In genomic region chr11:35214792-35215193, GRCh38 we compare ENCODE assay signal across 8 cellular contexts.
DNase-seq lines count a peak whose midpoint lies in the region; FAIRE-seq and TF ChIP-seq lines count a peak whose summit lies in the region.

No MANE protein-coding gene starts in this region.

- TF ChIP-seq CTCF in astrocyte (IDR thresholded peaks at IDR 0.05; ENCODE audit: insufficient read depth, low read depth, low read length): no peak
- TF ChIP-seq CTCF in esophagus muscularis mucosa (IDR thresholded peaks at IDR 0.05): no peak

- H3K9me3 ChIP-seq in astrocyte (ENCODE audit: insufficient read depth, low read depth, low read length): no peaks in the 10 kb centered on the region
- H3K9me3 ChIP-seq in esophagus muscularis mucosa: peaks cover 0 to 6% (median 0%) of the 10 kb centered on the region in 4 donors

- H3K27ac Mint-ChIP-seq in astrocyte (ENCODE audit: unreplicated experiment): peak overlapping the region; percentile 88

- WGBS in esophagus muscularis mucosa: 40% methylated on average over 1 of the region's 1 CpG

- no peak overlapping the region for H2AFZ ChIP-seq in astrocyte (ENCODE audit: low read depth, low read length)

- H3K27ac ChIP-seq in astrocyte (ENCODE audit: low read depth, low read length): peak overlapping the region; percentile 90
- H3K27ac ChIP-seq in esophagus muscularis mucosa (replicated peaks in 1 of 4): no peak overlapping the region

- H4K20me1 ChIP-seq in astrocyte (ENCODE audit: insufficient read depth, low read length): no peaks in the 10 kb centered on the region

- H3K27me3 ChIP-seq in astrocyte (ENCODE audit: insufficient read depth, low read length): no peaks in the 10 kb centered on the region
- no peaks in the 10 kb centered on the region for H3K27me3 ChIP-seq in esophagus muscularis mucosa

- H3K4me1 Mint-ChIP-seq in astrocyte (ENCODE audit: low read depth, unreplicated experiment): peaks cover 19% of the 10 kb centered on the region

- peak overlapping the region; percentile 71 for H3K9ac ChIP-seq in astrocyte (ENCODE audit: low read length)

- H3K79me2 ChIP-seq in astrocyte (ENCODE audit: insufficient read depth, low read length): peaks cover 21% of the 10 kb centered on the region

- peak overlapping the region; percentile 72 for H3K4me2 ChIP-seq in astrocyte (ENCODE audit: low read length)

- intact Hi-C loops in esophagus muscularis mucosa (cut with DNase I): no loop called here

- no peak overlapping the region for H3K4me3 Mint-ChIP-seq in astrocyte (ENCODE audit: unreplicated experiment)

- peaks cover 3% of the 10 kb centered on the region for H3K9me3 Mint-ChIP-seq in astrocyte (ENCODE audit: unreplicated experiment)

- H3K27me3 Mint-ChIP-seq in astrocyte (ENCODE audit: low read depth, unreplicated experiment): no peaks in the 10 kb centered on the region

- H3K4me1 ChIP-seq in astrocyte (ENCODE audit: insufficient read depth, low read length) (peaks cover 33% of the 10 kb centered on the region), esophagus muscularis mucosa (peaks cover 7 to 62% (median 51%) of the 10 kb centered on the region in 4 donors)

- peaks cover 11% of the 10 kb centered on the region for H3K36me3 Mint-ChIP-seq in astrocyte (ENCODE audit: low read depth, unreplicated experiment)

- peaks cover 39% of the 10 kb centered on the region for H3K36me3 ChIP-seq in astrocyte (ENCODE audit: insufficient read depth, low read length)
- peaks cover 8 to 67% (median 25%) of the 10 kb centered on the region in 4 donors for H3K36me3 ChIP-seq in esophagus muscularis mucosa

- TF ChIP-seq EP300 in Ishikawa (IDR thresholded peaks at IDR 0.05; ENCODE audit: borderline replicate concordance): peak; percentile 58; the same call in 1 of the 2 replicates
- no peak for TF ChIP-seq EP300 in esophagus muscularis mucosa (IDR thresholded peaks at IDR 0.05)

- DNase-seq in AG08396 (ENCODE audit: low spot score) (peak; percentile 15), astrocyte (ENCODE audit: low read depth) (peak; percentile 100), myocyte (ENCODE audit: low read depth) (peak; percentile 32), NK-92 (lab: John Stamatoyannopoulos, UW; ENCODE audit: unreplicated experiment) (no peak), NCI-H2107 (lab: John Stamatoyannopoulos, UW) (no peak), NCI-H2107 treated with DMSO at 0.1 percent for 48 hours (lab: John Stamatoyannopoulos, UW; ENCODE audit: unreplicated experiment) (no peak), esophagus muscularis mucosa (ENCODE audit: extremely low spot score) (no peak)

- H3K4me3 ChIP-seq in astrocyte (ENCODE audit: insufficient read depth, low read depth, low read length): no peak overlapping the region
- no peak overlapping the region for H3K4me3 ChIP-seq in esophagus muscularis mucosa

- TF ChIP-seq RAD21 in Ishikawa (IDR thresholded peaks at IDR 0.05; ENCODE audit: low read depth): no peak

- FAIRE-seq in astrocyte (lab: Jason Lieb, UNC): peak; percentile 99

- no peak for TF ChIP-seq POLR2A in esophagus muscularis mucosa (IDR thresholded peaks at IDR 0.05; ENCODE audit: low read depth)

TF ChIP-seq in Ishikawa, 13 proteins besides CTCF, POLR2A, EP300 and RAD21:
- TF ChIP-seq FOXM1 (IDR thresholded peaks at IDR 0.05; ENCODE audit: borderline replicate concordance, low read depth) (peak; percentile 59; the same call in 1 of the 2 replicates), TCF12 (IDR thresholded peaks at IDR 0.05; ENCODE audit: low read depth) (peak; percentile 40; the same call in 1 of the 2 replicates), EGR1 (IDR thresholded peaks at IDR 0.05) (no peak), NFIC (IDR thresholded peaks at IDR 0.05) (0 out of 2 replicates have a peak, but pooled peaks have one; percentile 8), TEAD4 (IDR thresholded peaks at IDR 0.05) (peak; percentile 75)
- TF ChIP-seq, protein P1, sequence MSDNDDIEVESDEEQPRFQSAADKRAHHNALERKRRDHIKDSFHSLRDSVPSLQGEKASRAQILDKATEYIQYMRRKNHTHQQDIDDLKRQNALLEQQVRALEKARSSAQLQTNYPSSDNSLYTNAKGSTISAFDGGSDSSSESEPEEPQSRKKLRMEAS (IDR thresholded peaks at IDR 0.05): no peak; the same call in 1 of the 2 replicates
- TF ChIP-seq, protein P2, sequence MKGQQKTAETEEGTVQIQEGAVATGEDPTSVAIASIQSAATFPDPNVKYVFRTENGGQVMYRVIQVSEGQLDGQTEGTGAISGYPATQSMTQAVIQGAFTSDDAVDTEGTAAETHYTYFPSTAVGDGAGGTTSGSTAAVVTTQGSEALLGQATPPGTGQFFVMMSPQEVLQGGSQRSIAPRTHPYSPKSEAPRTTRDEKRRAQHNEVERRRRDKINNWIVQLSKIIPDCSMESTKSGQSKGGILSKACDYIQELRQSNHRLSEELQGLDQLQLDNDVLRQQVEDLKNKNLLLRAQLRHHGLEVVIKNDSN (IDR thresholded peaks at IDR 0.05): no peak

Comparison
In these comparisons a context has a peak if more than half of its experiments do, and no peak if none do; other contexts are left out.
1. DNase-seq: peak in AG08396 (single experiment), astrocyte (single experiment) and myocyte (single experiment); none in NK-92 (single experiment), NCI-H2107 (single experiment), NCI-H2107 treated with DMSO at 0.1 percent for 48 hours (single experiment) and esophagus muscularis mucosa (single experiment).